In the genomic region with DNA sequence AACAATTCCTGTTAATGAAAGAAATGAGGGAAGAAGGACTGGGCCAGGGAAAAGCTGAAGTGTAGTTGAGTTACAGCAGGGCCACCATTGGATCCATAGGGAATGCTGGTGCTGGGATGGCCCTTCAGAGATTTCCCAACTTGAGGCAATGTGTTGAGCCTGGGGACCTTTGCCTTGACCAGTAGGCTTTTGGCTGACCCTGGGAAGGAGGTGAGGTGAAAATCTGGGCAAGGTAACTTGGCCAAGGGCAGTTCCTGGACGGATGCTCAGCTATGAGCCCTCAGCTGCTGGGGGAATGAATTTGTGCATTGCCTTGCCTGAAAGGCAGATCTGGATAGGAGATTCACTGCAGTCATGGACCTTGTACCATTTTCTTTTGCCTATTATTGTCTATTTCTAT, we compare ENCODE assay signal across 13 cellular contexts. TPM values are rescaled to one million over a fixed set of nuclear protein-coding genes. Genes with fewer than 3 reads are reported as not detected.
A peak's percentile ranks its signal among the peaks of the same experiment; 100 is the strongest.
DNase-seq lines count a peak whose midpoint lies in the region; ATAC-seq, FAIRE-seq and TF ChIP-seq lines count a peak whose summit lies in the region.
"Had no signal": no experiment of that assay in that cellular context is flagged by ENCODE, and none has a peak within 500 bp of the region (broad histone marks: within the 10 kb centered on the region; RNA-seq: fewer than 3 reads in every experiment).

No MANE protein-coding gene starts in this region.

- no peak overlapping the region for H2AFZ ChIP-seq in astrocyte (ENCODE audit: low read depth, low read length)

- H3K4me1 ChIP-seq in astrocyte (ENCODE audit: insufficient read depth, low read length) = peaks cover 9% of the 10 kb centered on the region

- H3K27me3 Mint-ChIP-seq in astrocyte (ENCODE audit: low read depth, unreplicated experiment) = no peaks in the 10 kb centered on the region

- no peak overlapping the region for H3K4me3 ChIP-seq in astrocyte (ENCODE audit: insufficient read depth, low read depth, low read length)
- H3K4me3 ChIP-seq: dorsolateral prefrontal cortex had no signal

- no peaks in the 10 kb centered on the region for H3K9me3 ChIP-seq in astrocyte (ENCODE audit: insufficient read depth, low read depth, low read length)

- no peak overlapping the region for H3K9ac ChIP-seq in astrocyte (ENCODE audit: low read length)

- no peak overlapping the region for H3K4me3 Mint-ChIP-seq in astrocyte (ENCODE audit: unreplicated experiment)

- ATAC-seq in GM18519 (IDR thresholded peaks at IDR 0.05; ENCODE audit: low FRiP score, unreplicated experiment) (peak; percentile 17), GM19467 (IDR thresholded peaks at IDR 0.05; ENCODE audit: unreplicated experiment) (peak; percentile 38), HG03095 (IDR thresholded peaks at IDR 0.05; ENCODE audit: unreplicated experiment) (peak; percentile 27)
- ATAC-seq: Panc1 had no signal

- no peak for FAIRE-seq in astrocyte (lab: Jason Lieb, UNC)

- peaks cover 39% of the 10 kb centered on the region for H3K79me2 ChIP-seq in astrocyte (ENCODE audit: insufficient read depth, low read length)

- H4K20me1 ChIP-seq in astrocyte (ENCODE audit: insufficient read depth, low read length) = peaks cover 34% of the 10 kb centered on the region

- no peaks in the 10 kb centered on the region for H3K27me3 ChIP-seq in astrocyte (ENCODE audit: insufficient read depth, low read length)

- no peak overlapping the region for H3K27ac ChIP-seq in astrocyte (ENCODE audit: low read depth, low read length)
- H3K27ac ChIP-seq: dorsolateral prefrontal cortex had no signal

- no peak for TF ChIP-seq CTCF in astrocyte (IDR thresholded peaks at IDR 0.05; ENCODE audit: insufficient read depth, low read depth, low read length)

- no peaks in the 10 kb centered on the region for H3K36me3 ChIP-seq in astrocyte (ENCODE audit: insufficient read depth, low read length)

- in situ Hi-C loops in G401 (cut with HindIII; ENCODE audit: low sequenced_read_pairs) = no loop called here

- peaks cover 15% of the 10 kb centered on the region for H3K4me1 Mint-ChIP-seq in astrocyte (ENCODE audit: low read depth, unreplicated experiment)

- no peaks in the 10 kb centered on the region for H3K9me3 Mint-ChIP-seq in astrocyte (ENCODE audit: unreplicated experiment)

- H3K36me3 Mint-ChIP-seq in astrocyte (ENCODE audit: low read depth, unreplicated experiment) = peaks cover 19% of the 10 kb centered on the region

- peak overlapping the region; percentile 59 for H3K4me2 ChIP-seq in astrocyte (ENCODE audit: low read length)

- DNase-seq in astrocyte (ENCODE audit: low read depth) = no peak
- no peak for DNase-seq in dedifferentiated amniotic fluid mesenchymal stem cell (ENCODE audit: extremely low spot score)
- no peak for DNase-seq in NCI-H748 treated with DMSO at 0.1 percent for 48 hours (lab: John Stamatoyannopoulos, UW)
- no peak for DNase-seq in NCI-H69 (lab: John Stamatoyannopoulos, UW)
- no peak for DNase-seq in G401 (ENCODE audit: low spot score)
- DNase-seq: dorsolateral prefrontal cortex; NCI-H1092; stimulated activated CD4-positive, alpha-beta T cell treated with anti-CD3 and anti-CD28 coated beads, Interleukin-12 subunit alpha, Interleukin-12 subunit beta, amount 100 ng/mL, for 4 hours; stimulated activated naive CD4-positive, alpha-beta T cell had no signal

- no peak overlapping the region for H3K27ac Mint-ChIP-seq in astrocyte (ENCODE audit: unreplicated experiment)

RNA-seq across cellular contexts. Expression of a gene that starts 20.4 kb away (rescaled TPM):
- 62.1 and 86.3 TPM in 2 replicates for total RNA-seq in astrocyte
- not detected in 2 replicates for total RNA-seq in G401 (2014; rRNA removed; shearing (Covaris generic))

Comparison
In these comparisons a context has a peak if more than half of its experiments do, and no peak if none do; other contexts are left out.
1. RNA of a gene that starts 20.4 kb away (total RNA-seq): 62.1 to 86.3 TPM in astrocyte; not detected in G401; every median in the first group is over 10 times any median in the second.
2. Peak in every context shown above with its lines, with median percentiles within 50 percentile points of each other: ATAC-seq.